20 cellular contexts compared by ENCODE assay signal in the genomic region with DNA sequence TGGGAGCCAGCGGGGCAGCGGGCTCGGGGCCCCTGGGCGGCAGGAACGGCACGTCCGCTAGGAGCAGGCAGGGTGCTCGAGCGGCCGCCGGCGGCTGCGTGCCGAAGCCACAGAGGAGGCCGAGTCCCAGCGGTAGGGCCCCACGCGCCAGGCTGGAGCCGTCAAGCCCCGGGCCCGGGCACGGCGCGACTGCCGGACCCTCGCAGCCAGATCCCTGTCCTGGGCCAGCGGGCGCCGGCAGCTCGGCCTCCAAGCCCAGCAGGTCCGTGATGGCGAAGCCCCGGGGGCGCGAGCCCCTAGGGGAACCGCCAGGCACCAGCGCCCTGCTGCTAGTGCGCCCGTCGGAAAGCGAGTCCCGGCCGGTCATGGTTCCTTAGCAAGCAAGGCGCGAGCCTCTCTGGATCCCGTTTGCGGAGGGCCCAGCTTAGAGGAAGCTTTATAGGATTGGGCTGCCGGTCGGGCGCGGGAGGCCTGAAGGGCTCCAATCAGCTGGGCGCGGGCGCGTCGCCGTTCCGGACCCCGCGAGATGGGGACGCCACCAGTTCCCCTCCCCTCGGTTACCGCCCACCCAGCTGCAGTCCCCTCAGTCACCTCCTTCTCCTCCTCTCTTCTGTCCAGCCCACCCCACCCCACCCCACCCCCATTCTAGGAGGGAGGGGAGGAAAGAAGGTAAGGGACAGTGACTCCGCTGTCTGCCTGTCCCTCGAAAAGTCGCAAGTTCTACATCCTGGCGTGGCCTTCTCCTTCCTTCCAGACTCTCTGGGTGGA. TPM values are rescaled to one million over a fixed set of nuclear protein-coding genes. Genes with fewer than 3 reads are reported as not detected.
A peak's percentile ranks its signal among the peaks of the same experiment; 100 is the strongest.
DNase-seq lines count a peak whose midpoint lies in the region; ATAC-seq and TF ChIP-seq lines count a peak whose summit lies in the region.
"Had no signal": no experiment of that assay in that cellular context is flagged by ENCODE, and none has a peak within 500 bp of the region (broad histone marks: within the 10 kb centered on the region; RNA-seq: fewer than 3 reads in every experiment).

TSS of gene VSX1 (minus strand) at position 412 of the 768 bp plus-strand sequence. CDS start at position 367, 45 bp downstream.

- peak within 1 kb of the TSS; percentile 83 for H3K4me2 ChIP-seq in neural progenitor cell

- no peaks in the 10 kb centered on the region for H3K36me3 Mint-ChIP-seq in neural progenitor cell

- peak within 1 kb of the TSS; percentile 75 for H3K4me3 Mint-ChIP-seq in neural progenitor cell
- H3K4me3 Mint-ChIP-seq: activated CD8-positive, alpha-beta T cell treated with anti-CD3 and anti-CD28 coated beads for 36 hours; T-helper 1 cell treated with Interleukin-12 subunit alpha and Interleukin-12 subunit beta and Interleukin-4 antibody, amounts not matched to agents 30 μg/mL and 1 μg/mL, for 36 hours had no signal

- H3K27ac ChIP-seq in neural progenitor cell = no peak within 1 kb of the TSS
- no peak within 1 kb of the TSS for H3K27ac ChIP-seq in substantia nigra (ENCODE audit: low read depth, low read length, poor library complexity, severe bottlenecking)
- no peak within 1 kb of the TSS for H3K27ac ChIP-seq in suprapubic skin
- H3K27ac ChIP-seq: left lung, thyroid gland had no signal

- no peak for ATAC-seq in HG03457 (IDR thresholded peaks at IDR 0.05; ENCODE audit: unreplicated experiment)

- no peak within 1 kb of the TSS for H2AFZ ChIP-seq in neural progenitor cell (replicated peaks)

- 9% methylated on average over 41 of the region's 67 CpGs for WGBS in suprapubic skin

- no peak for TF ChIP-seq EP300 in suprapubic skin (IDR thresholded peaks at IDR 0.05)

- no peaks in the 10 kb centered on the region for H3K36me3 ChIP-seq in neural progenitor cell
- no peaks in the 10 kb centered on the region for H3K36me3 ChIP-seq in suprapubic skin
- H3K36me3 ChIP-seq: left lung, thyroid gland had no signal

- DNase-seq in NCI-H146 (lab: John Stamatoyannopoulos, UW) (peak; percentile 19), NCI-H146 treated with DMSO at 0.1 percent for 48 hours (lab: John Stamatoyannopoulos, UW; ENCODE audit: unreplicated experiment) (no peak), ELF-1 (ENCODE audit: low read depth, low spot score) (peak; percentile 25), ecto neural progenitor cell (ENCODE audit: low spot score) (peak; percentile 50), neural progenitor cell (ENCODE audit: low spot score) (peak; percentile 48), substantia nigra (lab: John Stamatoyannopoulos, UW) (no peak), suprapubic skin (ENCODE audit: low spot score in 2 of 2) (no peak)
- DNase-seq: activated naive CD4-positive, alpha-beta T cell treated with anti-CD3 and anti-CD28 coated beads, Interleukin-2, amount 50 U/mL, for 16 hours; Calu3; caudate nucleus; naive B cell; NCI-H1105 treated with DMSO at 0.1 percent for 48 hours; NCI-H510A had no signal

- no peaks in the 10 kb centered on the region for H3K9me3 ChIP-seq in neural progenitor cell (ENCODE audit: low read depth)
- H3K9me3 ChIP-seq in suprapubic skin = no peaks in the 10 kb centered on the region
- H3K9me3 ChIP-seq: left lung, thyroid gland had no signal

- peaks cover 19% of the 10 kb centered on the region for H3K4me1 Mint-ChIP-seq in neural progenitor cell

- H3K27ac Mint-ChIP-seq in neural progenitor cell = no peak within 1 kb of the TSS
- H3K27ac Mint-ChIP-seq: activated CD8-positive, alpha-beta T cell treated with anti-CD3 and anti-CD28 coated beads for 36 hours; T-helper 1 cell treated with Interleukin-12 subunit alpha and Interleukin-12 subunit beta and Interleukin-4 antibody, amounts not matched to agents 30 μg/mL and 1 μg/mL, for 36 hours had no signal

- H3F3A ChIP-seq in neural progenitor cell (ENCODE audit: low read depth) = peaks cover 34% of the 10 kb centered on the region

- H3K79me2 ChIP-seq in neural progenitor cell (ENCODE audit: low read depth) = no peaks in the 10 kb centered on the region

- peaks cover 13% of the 10 kb centered on the region for H3K9me3 Mint-ChIP-seq in neural progenitor cell
- H3K9me3 Mint-ChIP-seq: activated CD8-positive, alpha-beta T cell treated with anti-CD3 and anti-CD28 coated beads for 36 hours; T-helper 1 cell treated with Interleukin-12 subunit alpha and Interleukin-12 subunit beta and Interleukin-4 antibody, amounts not matched to agents 30 μg/mL and 1 μg/mL, for 36 hours had no signal

- H3K4me1 ChIP-seq in neural progenitor cell (peaks cover 20% of the 10 kb centered on the region), suprapubic skin (peaks cover 40% of the 10 kb centered on the region)

- no peak within 1 kb of the TSS for H3K9ac ChIP-seq in neural progenitor cell

- TF ChIP-seq POLR2A in suprapubic skin (IDR thresholded peaks at IDR 0.05) = no peak

- H3K27me3 Mint-ChIP-seq in neural progenitor cell (ENCODE audit: insufficient read depth, low read depth) = peaks cover 85% of the 10 kb centered on the region

- peaks cover 60% of the 10 kb centered on the region for H4K20me1 ChIP-seq in neural progenitor cell (ENCODE audit: low read depth)

- peaks cover 100% of the 10 kb centered on the region for H3K27me3 ChIP-seq in neural progenitor cell
- H3K27me3 ChIP-seq in suprapubic skin = peaks cover 97% of the 10 kb centered on the region

- H3K4me3 ChIP-seq in neural progenitor cell (peak within 1 kb of the TSS; percentile 48), suprapubic skin (no peak within 1 kb of the TSS)
- H3K4me3 ChIP-seq: left lung, thyroid gland had no signal

- TF ChIP-seq CTCF in neural progenitor cell (IDR thresholded peaks at IDR 0.05) (no peak), suprapubic skin (IDR thresholded peaks at IDR 0.05) (no peak)

RNA-seq across cellular contexts. Expression of gene VSX1, which starts in this region (rescaled TPM):
- not detected in 2 replicates for total RNA-seq in neural progenitor cell (ENCODE audit: low replicate concordance)
- total RNA-seq in suprapubic skin = not detected
- total RNA-seq: activated CD8-positive, alpha-beta T cell treated with anti-CD3 and anti-CD28 coated beads for 36 hours; Calu3; epithelial cell of proximal tubule; left lung; skeletal muscle tissue; thyroid gland had no signal

Comparison
In these comparisons a context has a peak if more than half of its experiments do, and no peak if none do; other contexts are left out.
1. DNase-seq: peak in NCI-H146 (single experiment), ELF-1 (single experiment) and ecto neural progenitor cell (single experiment); none in NCI-H146 treated with DMSO at 0.1 percent for 48 hours (single experiment), substantia nigra (0 of 49) and suprapubic skin (0 of 2).
2. Peak in DNase-seq, H3K4me3 ChIP-seq and H3K4me2 ChIP-seq in neural progenitor cell; RNA of the gene not detected or under 1 TPM.